ENCODE assay signal across 8 cellular contexts in the genomic region with DNA sequence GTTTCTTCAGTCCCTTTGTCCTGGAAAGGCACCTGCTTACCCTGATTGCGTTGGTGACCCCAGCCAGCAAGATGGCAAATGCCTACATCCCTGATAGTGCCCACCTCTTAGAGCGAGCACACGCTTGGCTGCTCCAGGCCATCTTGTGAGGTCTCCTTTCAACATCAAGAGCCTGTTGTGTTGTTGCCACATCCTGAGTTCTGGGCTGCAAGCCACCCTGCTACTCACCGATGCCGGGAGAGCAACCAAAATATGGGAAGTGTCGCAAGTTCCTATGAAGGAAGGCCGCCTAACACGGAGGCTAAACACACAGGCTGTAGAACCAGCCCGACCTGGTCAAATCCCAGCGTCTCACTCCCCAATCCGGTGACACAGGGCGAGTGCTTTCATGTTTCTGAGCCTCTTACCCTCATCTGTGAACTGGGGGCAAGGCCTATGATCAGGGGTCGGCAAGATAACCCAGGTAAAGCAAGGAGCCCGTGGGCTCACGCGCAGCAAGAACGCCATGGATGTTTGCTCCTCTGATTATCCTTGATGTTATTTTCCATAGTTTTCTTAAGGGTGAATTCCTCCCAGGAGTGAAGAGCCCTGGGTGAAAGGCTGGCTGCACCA.
A peak's percentile ranks its signal among the peaks of the same experiment; 100 is the strongest.
DNase-seq lines count a peak whose midpoint lies in the region; ATAC-seq lines count a peak whose summit lies in the region.

No MANE protein-coding gene starts in this region.

- peaks cover 5 to 16% of the 10 kb centered on the region in 2 donors for H3K36me3 ChIP-seq in stomach smooth muscle (ENCODE audit: control insufficient read depth in 2 of 2, insufficient read depth in 2 of 2, low read length in 2 of 2)

- H3K27me3 ChIP-seq in stomach smooth muscle (ENCODE audit: control insufficient read depth in 1 of 2, insufficient read depth in 2 of 2, low read length in 2 of 2) = no peaks in the 10 kb centered on the region

- peak; percentile 84 to 86 for DNase-seq in Kasumi-1 (lab: John Stamatoyannopoulos, UW)
- peak; percentile 97 for DNase-seq in amniotic epithelial cell (ENCODE audit: low read depth)
- DNase-seq in hippocampal formation (lab: John Stamatoyannopoulos, UW) = peak; percentile 41 to 67
- no peak for DNase-seq in NCI-H187 treated with DMSO at 0.1 percent for 48 hours (lab: John Stamatoyannopoulos, UW)
- no peak for DNase-seq in RKO (ENCODE audit: low spot score)
- no peak for DNase-seq in HK-2 (ENCODE audit: unreplicated experiment)

- H3K9ac ChIP-seq in stomach smooth muscle (ENCODE audit: low read length in 2 of 2) = no peak overlapping the region

- no peak overlapping the region for H3K4me3 ChIP-seq in stomach smooth muscle (ENCODE audit: low read length in 2 of 2)

- H3K9me3 ChIP-seq in stomach smooth muscle (ENCODE audit: control insufficient read depth in 2 of 2, low read length in 2 of 2) = peaks cover 0 to 4% of the 10 kb centered on the region in 2 donors

- peaks cover 40% of the 10 kb centered on the region for H3K4me1 ChIP-seq in stomach smooth muscle (ENCODE audit: control insufficient read depth, insufficient read depth, low read length)

- H3K27ac ChIP-seq in stomach smooth muscle (ENCODE audit: low read length) = peak overlapping the region; percentile 99

- ATAC-seq in GM18870 (IDR thresholded peaks at IDR 0.05; ENCODE audit: unreplicated experiment) = no peak

Comparison
In these comparisons a context has a peak if more than half of its experiments do, and no peak if none do; other contexts are left out.
1. DNase-seq: peak in Kasumi-1 (2 of 2), amniotic epithelial cell (single experiment) and hippocampal formation (2 of 2); none in NCI-H187 treated with DMSO at 0.1 percent for 48 hours (single experiment), RKO (single experiment) and HK-2 (single experiment).